ENCODE assay signal across 9 cellular contexts in the genomic region with DNA sequence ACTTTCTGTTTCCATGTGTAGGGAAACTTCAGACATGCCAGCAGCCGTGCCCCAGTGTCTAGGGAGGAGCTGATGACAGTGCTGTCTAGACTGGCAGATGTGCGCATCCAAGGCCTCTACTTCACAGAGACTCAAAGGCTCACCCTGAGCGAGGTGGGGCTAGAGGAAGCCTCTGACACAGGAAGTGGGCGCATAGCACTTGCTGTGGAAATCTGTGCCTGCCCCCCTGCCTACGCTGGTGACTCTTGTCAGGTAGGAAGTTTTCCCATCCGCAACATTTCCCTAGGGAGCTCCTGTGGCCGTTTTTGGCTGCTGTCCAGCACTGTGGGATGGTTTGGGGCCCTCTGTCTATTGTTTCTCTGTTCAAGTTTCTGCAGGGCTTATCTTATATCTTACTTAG.
DNase-seq lines count a peak whose midpoint lies in the region; ATAC-seq, FAIRE-seq and TF ChIP-seq lines count a peak whose summit lies in the region.
"Had no signal": no experiment of that assay in that cellular context is flagged by ENCODE, and none has a peak within 500 bp of the region (broad histone marks: within the 10 kb centered on the region; RNA-seq: fewer than 3 reads in every experiment).

No MANE protein-coding gene starts in this region.

- TF ChIP-seq POLR2A in GM12878 (IDR thresholded peaks at IDR 0.05; ENCODE audit: low read depth, low read length) (no peak), esophagus squamous epithelium (IDR thresholded peaks at IDR 0.05) (no peak)

- no peaks in the 10 kb centered on the region for H3K79me2 ChIP-seq in GM12878 (ENCODE audit: control insufficient read depth, insufficient read depth, low read length)

- SMC1A ChIA-PET in GM12878 (lab: Charles Lee; ENCODE audit: uncharacterized antibody, unreplicated experiment): interaction anchor here (1.0 to 2.0 kb wide), 3 partner anchors 9 to 139 kb away, joined by 3 to 7 read pairs (median 4); no protein-coding TSS in a partner anchor

- H3K36me3 ChIP-seq in GM12878 (ENCODE audit: control insufficient read depth in 2 of 2, insufficient read depth in 2 of 2, low read length in 1 of 2) (no peaks in the 10 kb centered on the region), esophagus squamous epithelium (peaks cover 0 to 14% (median 0%) of the 10 kb centered on the region in 3 donors)
- H3K36me3 ChIP-seq: pancreas had no signal

- peak; percentile 84 for ATAC-seq in GM18909 (IDR thresholded peaks at IDR 0.05; ENCODE audit: poor library complexity, unreplicated experiment)
- ATAC-seq in HG03354 (IDR thresholded peaks at IDR 0.05; ENCODE audit: poor library complexity, severe bottlenecking, unreplicated experiment): peak; percentile 82
- peak; percentile 99 to 100 (median 99) for ATAC-seq in T-cell (replicated peaks in 1 of 4)
- ATAC-seq in GM12878: peak; percentile 95

- H3K27ac ChIP-seq in GM12878 (ENCODE audit: control insufficient read depth, insufficient read depth) (no peak overlapping the region), esophagus squamous epithelium (peak overlapping the region in 2 of 4 donors; percentile 43 to 83)

- in situ Hi-C loops in GM12878 (cut with MboI): no loop called here

- intact Hi-C loops in GM12878 (cut with micrococcal nuclease; ENCODE audit: unreplicated experiment) (no loop called here), esophagus squamous epithelium (cut with DNase I) (no loop called here)

- no peaks in the 10 kb centered on the region for H3K9me3 Mint-ChIP-seq in T-cell

- WGBS in GM12878 (ENCODE audit: insufficient coverage, insufficient replicate concordance, low lambda C conversion rate, missing lambda C conversion rate): 16% methylated on average over 7 of the region's 7 CpGs
- 54 to 64% methylated on average over 7 of the region's 7 CpGs for WGBS in esophagus squamous epithelium, 2 donors

- peak; percentile 46 to 84 (median 75) for DNase-seq in T-cell
- DNase-seq in GM12878 (ENCODE audit: low read depth, low spot score): peak; percentile 21
- peak; percentile 6 to 13 for DNase-seq in stimulated activated CD4-positive, alpha-beta T cell treated with anti-CD3 and anti-CD28 coated beads, Interleukin-1b, Interleukin-23, amount 100 ng/mL, for 4 hours (ENCODE audit: low read depth in 2 of 2)
- DNase-seq in cerebellar cortex (ENCODE audit: low spot score): no peak
- no peak for DNase-seq in esophagus squamous epithelium (lab: John Stamatoyannopoulos, UW)
- no peak for DNase-seq in epidermal melanocyte (ENCODE audit: insufficient read length, low spot score)

- H3K9me3 ChIP-seq in GM12878 (replicated peaks; ENCODE audit: control insufficient read depth, insufficient read depth, low read length) (no peaks in the 10 kb centered on the region), esophagus squamous epithelium (no peaks in the 10 kb centered on the region)
- H3K9me3 ChIP-seq: pancreas had no signal

- RAD21 ChIA-PET in GM12878 (lab: Charles Lee; ENCODE audit: unreplicated experiment): no interaction called here

- peak overlapping the region; percentile 6 for H2AFZ ChIP-seq in GM12878 (ENCODE audit: control insufficient read depth, low read depth, low read length)

- H3K4me1 Mint-ChIP-seq in T-cell: peaks cover 43 to 53% (median 48%) of the 10 kb centered on the region in 3 donors

- BruUV-seq in GM12878 (replicated peaks; lab: Mats Ljungman, UMichigan): no TSS peak

- POLR2A ChIA-PET in T-cell (lab: Charles Lee) (interaction anchor here in 1 of 2 donors (1.1 kb wide), 1 partner anchor 42 kb away, joined by 4 read pairs; no protein-coding TSS in a partner anchor), GM12878 (lab: Charles Lee) (no interaction called here)

- CTCF ChIA-PET in T-cell (lab: Charles Lee) (interaction anchor here (0.8 to 1.6 kb wide), 4 partner anchors 14 to 48 kb away, joined by 3 to 6 read pairs (median 4); no protein-coding TSS in a partner anchor), GM12878 (lab: Yijun Ruan, JAX) (interaction anchor here (1.2 kb wide), 1 partner anchor 47 kb away, joined by 4 read pairs; no protein-coding TSS in a partner anchor)

- H3K27me3 ChIP-seq in GM12878 (replicated peaks in 1 of 2; ENCODE audit: control insufficient read depth in 2 of 2, insufficient read depth in 2 of 2, low read length in 1 of 2): no peaks in the 10 kb centered on the region
- no peaks in the 10 kb centered on the region for H3K27me3 ChIP-seq in esophagus squamous epithelium
- H3K27me3 ChIP-seq: pancreas had no signal

- H3K36me3 Mint-ChIP-seq in T-cell: no peaks in the 10 kb centered on the region

- no peaks in the 10 kb centered on the region for H4K20me1 ChIP-seq in GM12878 (ENCODE audit: control insufficient read depth, insufficient read depth)

- H3K4me1 ChIP-seq in GM12878 (ENCODE audit: control insufficient read depth, insufficient read depth, low read length) (peaks cover 12% of the 10 kb centered on the region), esophagus squamous epithelium (peaks cover 0 to 41% (median 4%) of the 10 kb centered on the region in 3 donors)
- H3K4me1 ChIP-seq: pancreas had no signal

- TF ChIP-seq RAD21 in GM12878 (IDR thresholded peaks at IDR 0.05; ENCODE audit: insufficient read depth, low read depth, low read length): no peak

- H3K4me3 ChIP-seq in GM12878 (no peak overlapping the region), esophagus squamous epithelium (no peak overlapping the region)
- H3K4me3 ChIP-seq: pancreas had no signal

- H3K27me3 Mint-ChIP-seq in T-cell: no peaks in the 10 kb centered on the region

- H3K4me2 ChIP-seq in GM12878 (ENCODE audit: control insufficient read depth, insufficient read depth): peak overlapping the region; percentile 67

- TF ChIP-seq CTCF in GM12878 (IDR thresholded peaks at IDR 0.05 in 2 of 3, conservative IDR thresholded peaks at IDR 0.05 in 1 of 3; ENCODE audit: control insufficient read depth in 2 of 3, extremely low read depth in 1 of 3, insufficient read depth in 1 of 3, low read depth in 3 of 3, low read length in 3 of 3): no peak
- TF ChIP-seq CTCF in esophagus squamous epithelium (IDR thresholded peaks at IDR 0.05): no peak

- H3K4me3 Mint-ChIP-seq in T-cell: peak overlapping the region; percentile 40 to 71 (median 51)

- H3K9ac ChIP-seq in GM12878 (ENCODE audit: control insufficient read depth, insufficient read depth, low read length): no peak overlapping the region

- peak overlapping the region; percentile 93 to 97 for H3K27ac Mint-ChIP-seq in T-cell

- no peak for TF ChIP-seq EP300 in GM12878 (IDR thresholded peaks at IDR 0.05; ENCODE audit: borderline replicate concordance in 1 of 2, control insufficient read depth in 1 of 2, low read depth in 2 of 2, low read length in 2 of 2)

- FAIRE-seq in GM12878 (lab: Jason Lieb, UNC): peak; percentile 78
- FAIRE-seq: pancreas had no signal

TF ChIP-seq in GM12878, 131 proteins besides CTCF, POLR2A, EP300 and RAD21 (continues in another document):
- TF ChIP-seq RCOR1 (conservative IDR thresholded peaks at IDR 0.05; ENCODE audit: low read depth, low read length): no peak
- TF ChIP-seq LARP7 (IDR thresholded peaks at IDR 0.05): no peak
- TF ChIP-seq, protein P1, sequence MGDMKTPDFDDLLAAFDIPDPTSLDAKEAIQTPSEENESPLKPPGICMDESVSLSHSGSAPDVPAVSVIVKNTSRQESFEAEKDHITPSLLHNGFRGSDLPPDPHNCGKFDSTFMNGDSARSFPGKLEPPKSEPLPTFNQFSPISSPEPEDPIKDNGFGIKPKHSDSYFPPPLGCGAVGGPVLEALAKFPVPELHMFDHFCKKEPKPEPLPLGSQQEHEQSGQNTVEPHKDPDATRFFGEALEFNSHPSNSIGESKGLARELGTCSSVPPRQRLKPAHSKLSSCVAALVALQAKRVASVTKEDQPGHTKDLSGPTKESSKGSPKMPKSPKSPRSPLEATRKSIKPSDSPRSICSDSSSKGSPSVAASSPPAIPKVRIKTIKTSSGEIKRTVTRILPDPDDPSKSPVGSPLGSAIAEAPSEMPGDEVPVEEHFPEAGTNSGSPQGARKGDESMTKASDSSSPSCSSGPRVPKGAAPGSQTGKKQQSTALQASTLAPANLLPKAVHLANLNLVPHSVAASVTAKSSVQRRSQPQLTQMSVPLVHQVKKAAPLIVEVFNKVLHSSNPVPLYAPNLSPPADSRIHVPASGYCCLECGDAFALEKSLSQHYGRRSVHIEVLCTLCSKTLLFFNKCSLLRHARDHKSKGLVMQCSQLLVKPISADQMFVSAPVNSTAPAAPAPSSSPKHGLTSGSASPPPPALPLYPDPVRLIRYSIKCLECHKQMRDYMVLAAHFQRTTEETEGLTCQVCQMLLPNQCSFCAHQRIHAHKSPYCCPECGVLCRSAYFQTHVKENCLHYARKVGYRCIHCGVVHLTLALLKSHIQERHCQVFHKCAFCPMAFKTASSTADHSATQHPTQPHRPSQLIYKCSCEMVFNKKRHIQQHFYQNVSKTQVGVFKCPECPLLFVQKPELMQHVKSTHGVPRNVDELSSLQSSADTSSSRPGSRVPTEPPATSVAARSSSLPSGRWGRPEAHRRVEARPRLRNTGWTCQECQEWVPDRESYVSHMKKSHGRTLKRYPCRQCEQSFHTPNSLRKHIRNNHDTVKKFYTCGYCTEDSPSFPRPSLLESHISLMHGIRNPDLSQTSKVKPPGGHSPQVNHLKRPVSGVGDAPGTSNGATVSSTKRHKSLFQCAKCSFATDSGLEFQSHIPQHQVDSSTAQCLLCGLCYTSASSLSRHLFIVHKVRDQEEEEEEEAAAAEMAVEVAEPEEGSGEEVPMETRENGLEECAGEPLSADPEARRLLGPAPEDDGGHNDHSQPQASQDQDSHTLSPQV (IDR thresholded peaks at IDR 0.05): no peak
- no peak for TF ChIP-seq POLR2AphosphoS2 (IDR thresholded peaks at IDR 0.05; ENCODE audit: low read depth, low read length)
- TF ChIP-seq YY1 (IDR thresholded peaks at IDR 0.05; ENCODE audit: low read depth, low read length): no peak
- TF ChIP-seq EED (IDR thresholded peaks at IDR 0.05; ENCODE audit: low read depth): peak; percentile 82
- TF ChIP-seq DPF2 (IDR thresholded peaks at IDR 0.05): peak; percentile 30; the same call in 1 of the 2 replicates
- no peak for TF ChIP-seq CHD4 (IDR thresholded peaks at IDR 0.05)

Comparison
In these comparisons a context has a peak if more than half of its experiments do, and no peak if none do; other contexts are left out.
1. DNase-seq: peak in T-cell (34 of 34), GM12878 (single experiment) and stimulated activated CD4-positive, alpha-beta T cell treated with anti-CD3 and anti-CD28 coated beads, Interleukin-1b, Interleukin-23, amount 100 ng/mL, for 4 hours (2 of 2); none in cerebellar cortex (single experiment), esophagus squamous epithelium (single experiment) and epidermal melanocyte (single experiment).
2. Peak in every context shown above with its lines, with median percentiles within 50 percentile points of each other: ATAC-seq.